ENCODE assay signal across 8 cellular contexts in the genomic region with DNA sequence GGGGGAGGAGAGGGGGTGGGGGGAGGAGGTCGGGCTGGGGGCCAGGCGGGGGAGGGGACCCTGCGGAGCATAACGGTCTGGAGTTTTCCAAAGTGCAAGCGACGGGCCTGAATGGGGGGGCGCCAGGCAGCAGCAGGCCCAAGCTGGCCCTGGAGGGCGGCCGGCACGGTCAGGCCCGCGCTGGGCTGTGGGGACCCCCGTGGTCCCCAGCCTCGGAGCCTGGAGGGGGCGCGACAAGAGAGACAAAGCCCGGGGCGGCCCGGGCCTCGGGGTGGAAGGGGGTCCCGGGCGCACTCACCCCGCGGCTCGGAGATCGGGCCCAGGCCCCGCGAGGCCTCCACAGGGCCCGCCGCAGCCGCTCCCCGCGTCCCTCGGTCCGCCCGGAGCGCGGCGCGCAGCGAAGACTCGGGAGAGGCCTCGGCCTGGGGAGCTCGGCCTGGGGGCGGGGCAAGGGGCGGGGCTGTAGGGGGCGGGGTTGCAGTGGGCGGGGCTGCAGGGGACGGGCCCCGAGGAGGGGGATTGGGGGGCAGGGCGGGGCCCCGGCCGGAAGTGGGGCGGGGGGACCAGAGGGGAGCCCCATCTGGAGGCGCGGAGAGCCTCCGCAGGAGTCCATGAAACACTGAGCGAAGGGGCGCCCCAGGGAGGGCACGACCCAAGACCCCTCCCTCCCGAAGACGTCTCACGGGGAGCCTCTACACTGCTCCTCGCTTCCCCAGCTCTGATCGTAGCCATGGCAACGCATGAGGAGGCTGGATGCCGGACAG. TPM values are rescaled to one million over a fixed set of nuclear protein-coding genes. Genes with fewer than 3 reads are reported as not detected.
DNase-seq lines count a peak whose midpoint lies in the region; ATAC-seq lines count a peak whose summit lies in the region.

No MANE protein-coding gene starts in this region.

- ATAC-seq in HG03039 (IDR thresholded peaks at IDR 0.05; ENCODE audit: unreplicated experiment): no peak
- ATAC-seq in GM19455 (IDR thresholded peaks at IDR 0.05; ENCODE audit: unreplicated experiment): no peak

- no peaks in the 10 kb centered on the region for H3K27me3 ChIP-seq in MG63

- no peaks in the 10 kb centered on the region for H3K9me3 ChIP-seq in MG63

- in situ Hi-C loops in G401 (cut with HindIII; ENCODE audit: low sequenced_read_pairs): no loop called here

- peak; percentile 74 for DNase-seq in G401 (ENCODE audit: low spot score)
- DNase-seq in MG63: peak; percentile 45
- DNase-seq in activated CD4-positive, alpha-beta T cell treated with anti-CD3 and anti-CD28 coated beads, Interleukin-2, amount 50 U/mL, for 48 hours: peak; percentile 44 to 49
- DNase-seq in effector CD8-positive, alpha-beta T cell (lab: John Stamatoyannopoulos, UW): peak; percentile 70
- peak; percentile 78 for DNase-seq in medulla oblongata (ENCODE audit: extremely low spot score)
- DNase-seq in stimulated activated CD4-positive, alpha-beta T cell treated with anti-CD3 and anti-CD28 coated beads, TNF-alpha, amount 100 ng/mL, for 24 hours (ENCODE audit: low read depth in 3 of 3): peak; percentile 9 to 52 (median 19)

- H3K4me3 ChIP-seq in MG63: peak overlapping the region; percentile 55

- no peaks in the 10 kb centered on the region for H3K36me3 ChIP-seq in MG63

RNA-seq across cellular contexts. Expression of a gene that starts 47.6 kb away (rescaled TPM):
- 137 and 168 TPM in 2 replicates for total RNA-seq in G401 (2014; rRNA removed; shearing (Covaris generic))
- 24.1 and 30.6 TPM in 2 replicates for total RNA-seq in MG63 (2014; rRNA removed; shearing (Covaris generic); ENCODE audit: low replicate concordance)

Comparison
In these comparisons a context has a peak if more than half of its experiments do, and no peak if none do; other contexts are left out.
1. DNase-seq: peak in every context shown above with its lines; median percentile 78 in medulla oblongata; 74 in G401; 70 in effector CD8-positive, alpha-beta T cell; 46 in activated CD4-positive, alpha-beta T cell treated with anti-CD3 and anti-CD28 coated beads, Interleukin-2, amount 50 U/mL, for 48 hours; 45 in MG63; 19 in stimulated activated CD4-positive, alpha-beta T cell treated with anti-CD3 and anti-CD28 coated beads, TNF-alpha, amount 100 ng/mL, for 24 hours.